14 cellular contexts compared by ENCODE assay signal in genomic region chr1:104028670-104029069, GRCh38.
"Had no signal": no experiment of that assay in that cellular context is flagged by ENCODE, and none has a peak within 500 bp of the region (broad histone marks: within the 10 kb centered on the region; RNA-seq: fewer than 3 reads in every experiment).

No MANE protein-coding gene starts in this region.

- DNase-seq: activated CD4-positive, alpha-beta memory T cell treated with anti-CD3 and anti-CD28 coated beads, Interleukin-2, amount 10 ng/mL, durations not matched to agents 7 days and 5 days; activated CD4-positive, alpha-beta T cell treated with anti-CD3 and anti-CD28 coated beads for 36 hours; activated CD8-positive, alpha-beta memory T cell treated with anti-CD3 and anti-CD28 coated beads, Interleukin-2, amount 50 U/mL, for 48 hours; activated naive CD4-positive, alpha-beta T cell; aorta; endodermal cell; erythroblast; ovary; stimulated activated CD4-positive, alpha-beta T cell treated with anti-CD3 and anti-CD28 coated beads, Interleukin-12 subunit alpha, Interleukin-12 subunit beta, amount 100 ng/mL, for 4 hours; stimulated activated CD4-positive, alpha-beta T cell treated with anti-CD3 and anti-CD28 coated beads, Interleukin-2, amount 100 ng/mL, for 48 hours; WERI-Rb-1 had no signal

- ATAC-seq: activated CD4-positive, alpha-beta T cell treated with anti-CD3 and anti-CD28 coated beads for 36 hours had no signal

- H3K9ac ChIP-seq: neural progenitor cell had no signal

- H3K4me3 ChIP-seq: breast epithelium, neural progenitor cell, ovary, thoracic aorta had no signal

- H3K9me3 ChIP-seq: breast epithelium, ovary, thoracic aorta had no signal

- H3K36me3 ChIP-seq: breast epithelium, neural progenitor cell, ovary, thoracic aorta, WERI-Rb-1 had no signal

- H3K4me1 ChIP-seq: breast epithelium, neural progenitor cell had no signal

- H3K27ac ChIP-seq: breast epithelium, neural progenitor cell, ovary, thoracic aorta, WERI-Rb-1 had no signal
